Comparison of ENCODE assay signal across 22 cellular contexts in genomic region chr21:36434144-36434543, GRCh38. TPM values are rescaled to one million over a fixed set of nuclear protein-coding genes. Genes with fewer than 3 reads are reported as not detected.
"Had no signal": no experiment of that assay in that cellular context is flagged by ENCODE, and none has a peak within 500 bp of the region (broad histone marks: within the 10 kb centered on the region; RNA-seq: fewer than 3 reads in every experiment).

No MANE protein-coding gene starts in this region.

- H3K4me1 ChIP-seq: prostate gland had no signal

- ATAC-seq: activated T-cell treated with anti-CD3 and anti-CD28 coated beads, Interleukin-2, amount 50 U/mL, for 72 hours; heart left ventricle; left colon; naive thymus-derived CD8-positive, alpha-beta T cell; stimulated activated naive CD8-positive, alpha-beta T cell treated with anti-CD3 and anti-CD28 coated beads, Interleukin-15, Interleukin-2, amounts not matched to agents 100 U/mL and 50 U/mL, for 24 hours; T-helper 17 cell had no signal

- H3K9me3 ChIP-seq: heart left ventricle, prostate gland, right atrium auricular region, upper lobe of left lung had no signal

- H3K27ac ChIP-seq: esophagus muscularis mucosa, heart left ventricle, prostate gland, right atrium auricular region, spleen, upper lobe of left lung had no signal

- DNase-seq: activated CD4-positive, alpha-beta memory T cell treated with anti-CD3 and anti-CD28 coated beads, Interleukin-2, amount 10 ng/mL, durations not matched to agents 7 days and 5 days; activated CD4-positive, alpha-beta T cell treated with anti-CD3 and anti-CD28 coated beads for 4 hours; activated CD4-positive, CD25-positive, alpha-beta regulatory T cell; activated effector memory CD4-positive, alpha-beta T cell treated with anti-CD3 and anti-CD28 coated beads, Interleukin-2, amount 50 U/mL, for 16 hours; activated naive CD4-positive, alpha-beta T cell treated with anti-CD3 and anti-CD28 coated beads, Interleukin-2, amount 10 ng/mL, durations not matched to agents 7 days and 5 days; activated T-cell treated with anti-CD3 and anti-CD28 coated beads, Interleukin-2, amount 50 U/mL, for 72 hours; amygdala; heart left ventricle; islet precursor cell; left colon; naive thymus-derived CD8-positive, alpha-beta T cell; spleen; stimulated activated CD4-positive, alpha-beta T cell treated with anti-CD3 and anti-CD28 coated beads, Interleukin-4, amount 100 ng/mL, for 1 hour; stimulated activated naive CD8-positive, alpha-beta T cell treated with anti-CD3 and anti-CD28 coated beads, Interleukin-15, Interleukin-2, amounts not matched to agents 100 U/mL and 50 U/mL, for 24 hours; T-helper 17 cell; upper lobe of left lung had no signal

- H3K36me3 Mint-ChIP-seq: activated naive CD4-positive, alpha-beta T cell treated with anti-CD3 and anti-CD28 coated beads, Interleukin-2, amount 10 ng/mL, durations not matched to agents 7 days and 5 days; naive thymus-derived CD8-positive, alpha-beta T cell had no signal

- H3K27ac Mint-ChIP-seq: activated CD4-positive, alpha-beta memory T cell treated with anti-CD3 and anti-CD28 coated beads, Interleukin-2, amount 10 ng/mL, durations not matched to agents 7 days and 5 days; activated naive CD4-positive, alpha-beta T cell treated with anti-CD3 and anti-CD28 coated beads, Interleukin-2, amount 10 ng/mL, durations not matched to agents 7 days and 5 days; activated T-cell treated with anti-CD3 and anti-CD28 coated beads, Interleukin-2, amount 50 U/mL, for 72 hours; naive thymus-derived CD8-positive, alpha-beta T cell; T-helper 17 cell had no signal

- H3K27me3 ChIP-seq: right atrium auricular region, upper lobe of left lung had no signal

- H3K9me3 Mint-ChIP-seq: activated CD4-positive, alpha-beta memory T cell treated with anti-CD3 and anti-CD28 coated beads, Interleukin-2, amount 10 ng/mL, durations not matched to agents 7 days and 5 days; activated naive CD4-positive, alpha-beta T cell treated with anti-CD3 and anti-CD28 coated beads, Interleukin-2, amount 10 ng/mL, durations not matched to agents 7 days and 5 days; activated T-cell treated with anti-CD3 and anti-CD28 coated beads, Interleukin-2, amount 50 U/mL, for 72 hours had no signal

- H3K4me3 ChIP-seq: esophagus muscularis mucosa, heart left ventricle, prostate gland, right atrium auricular region, spleen, upper lobe of left lung had no signal

- H3K4me3 Mint-ChIP-seq: activated CD4-positive, alpha-beta memory T cell treated with anti-CD3 and anti-CD28 coated beads, Interleukin-2, amount 10 ng/mL, durations not matched to agents 7 days and 5 days; activated naive CD4-positive, alpha-beta T cell treated with anti-CD3 and anti-CD28 coated beads, Interleukin-2, amount 10 ng/mL, durations not matched to agents 7 days and 5 days; activated T-cell treated with anti-CD3 and anti-CD28 coated beads, Interleukin-2, amount 50 U/mL, for 72 hours; naive thymus-derived CD8-positive, alpha-beta T cell; T-helper 17 cell had no signal

- H3K36me3 ChIP-seq: esophagus muscularis mucosa, heart left ventricle, prostate gland, right atrium auricular region, spleen, upper lobe of left lung had no signal

RNA-seq across cellular contexts. Expression of gene CLDN14, which starts 45.8 kb away (rescaled TPM):
- total RNA-seq: activated CD4-positive, alpha-beta memory T cell treated with anti-CD3 and anti-CD28 coated beads, Interleukin-2, amount 10 ng/mL, durations not matched to agents 7 days and 5 days; activated T-cell treated with anti-CD3 and anti-CD28 coated beads, Interleukin-2, amount 50 U/mL, for 72 hours; cerebellum; esophagus muscularis mucosa; heart left ventricle; naive thymus-derived CD8-positive, alpha-beta T cell; osteocyte; prostate gland; right atrium auricular region; subcutaneous adipose tissue; T-helper 17 cell had no signal
- polyA plus RNA-seq: heart left ventricle; naive thymus-derived CD8-positive, alpha-beta T cell had no signal
